In the genomic region with DNA sequence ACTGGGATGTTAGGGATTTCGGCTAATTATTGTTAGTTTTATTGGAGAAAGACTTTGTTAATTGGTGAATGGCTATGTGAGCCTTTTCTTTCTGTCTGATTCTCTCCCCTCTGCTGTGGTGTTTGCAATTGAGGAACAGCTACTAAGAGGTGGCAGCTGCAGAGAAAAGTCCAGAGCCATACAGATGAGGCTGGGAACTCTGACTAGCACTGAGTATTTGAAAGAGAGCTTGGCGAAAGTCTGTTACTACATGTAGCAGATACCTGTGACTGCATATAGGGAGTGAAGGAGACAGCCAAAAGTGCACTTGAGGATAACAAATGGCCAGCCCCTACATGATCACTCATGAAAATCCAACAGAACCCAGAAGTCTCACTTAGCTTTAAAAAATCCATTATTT, we compare ENCODE assay signal across 36 cellular contexts. TPM values are rescaled to one million over a fixed set of nuclear protein-coding genes. Genes with fewer than 3 reads are reported as not detected.
"Had no signal": no experiment of that assay in that cellular context is flagged by ENCODE, and none has a peak within 500 bp of the region (broad histone marks: within the 10 kb centered on the region; RNA-seq: fewer than 3 reads in every experiment).

No MANE protein-coding gene starts in this region.

- H3K27ac ChIP-seq: adrenal gland, body of pancreas, brain microvascular endothelial cell, breast epithelium, VCaP had no signal

- H3K4me3 ChIP-seq: adrenal gland, body of pancreas, breast epithelium had no signal

- H3K9me3 Mint-ChIP-seq: activated CD4-positive, alpha-beta memory T cell treated with anti-CD3 and anti-CD28 coated beads, Interleukin-2, amount 10 ng/mL, durations not matched to agents 7 days and 5 days; activated CD4-positive, alpha-beta T cell treated with anti-CD3 and anti-CD28 coated beads, Interleukin-2, amount 10 ng/mL, durations not matched to agents 7 days and 5 days; activated naive CD4-positive, alpha-beta T cell treated with anti-CD3 and anti-CD28 coated beads for 36 hours; activated naive CD4-positive, alpha-beta T cell treated with anti-CD3 and anti-CD28 coated beads, Interleukin-2, amount 50 U/mL, for 72 hours; activated naive CD8-positive, alpha-beta T cell treated with anti-CD3 and anti-CD28 coated beads for 36 hours; activated T-cell treated with anti-CD3 and anti-CD28 coated beads, Interleukin-2, amount 50 U/mL, for 24 hours; activated T-helper 2 cell treated with anti-CD3 and anti-CD28 coated beads, Interferon-gamma antibody, Interleukin-2, Interleukin-4, amounts not matched to agents 10 μg/mL and 5 μg/mL and 100 μg/mL, durations not matched to agents 14 hours and 24 hours and 36 hours; T-helper 1 cell treated with Interleukin-12 subunit alpha and Interleukin-12 subunit beta and Interleukin-4 antibody, amounts not matched to agents 30 μg/mL and 1 μg/mL, for 36 hours; T-helper 2 cell treated with Interferon-gamma antibody and Interleukin-4, amounts not matched to agents 5 μg/mL and 100 μg/mL, for 36 hours had no signal

- H3K9me3 ChIP-seq: adrenal gland, body of pancreas, breast epithelium had no signal

- H3K27ac Mint-ChIP-seq: activated CD4-positive, alpha-beta memory T cell treated with anti-CD3 and anti-CD28 coated beads, Interleukin-2, amount 10 ng/mL, durations not matched to agents 7 days and 5 days; activated CD4-positive, alpha-beta T cell treated with anti-CD3 and anti-CD28 coated beads for 36 hours; activated CD4-positive, alpha-beta T cell treated with anti-CD3 and anti-CD28 coated beads, Interleukin-2, amount 10 ng/mL, durations not matched to agents 7 days and 5 days; activated CD8-positive, alpha-beta memory T cell treated with anti-CD3 and anti-CD28 coated beads, Interleukin-2, amount 10 ng/mL, durations not matched to agents 7 days and 5 days; activated CD8-positive, alpha-beta T cell treated with anti-CD3 and anti-CD28 coated beads, Interleukin-2, amount 10 ng/mL, durations not matched to agents 7 days and 5 days; activated naive CD4-positive, alpha-beta T cell treated with anti-CD3 and anti-CD28 coated beads for 36 hours; activated naive CD4-positive, alpha-beta T cell treated with anti-CD3 and anti-CD28 coated beads, Interleukin-2, amount 50 U/mL, for 72 hours; activated naive CD8-positive, alpha-beta T cell treated with anti-CD3 and anti-CD28 coated beads for 36 hours; activated T-cell treated with anti-CD3 and anti-CD28 coated beads, Interleukin-2, amount 50 U/mL, for 24 hours; activated T-helper 2 cell treated with anti-CD3 and anti-CD28 coated beads, Interferon-gamma antibody, Interleukin-2, Interleukin-4, amounts not matched to agents 10 μg/mL and 5 μg/mL and 100 μg/mL, durations not matched to agents 14 hours and 24 hours and 36 hours; T-helper 1 cell treated with Interleukin-12 subunit alpha and Interleukin-12 subunit beta and Interleukin-4 antibody, amounts not matched to agents 30 μg/mL and 1 μg/mL, for 36 hours; T-helper 2 cell treated with Interferon-gamma antibody and Interleukin-4, amounts not matched to agents 5 μg/mL and 100 μg/mL, for 36 hours had no signal

- H3K4me1 Mint-ChIP-seq: activated CD4-positive, alpha-beta memory T cell treated with anti-CD3 and anti-CD28 coated beads, Interleukin-2, amount 10 ng/mL, durations not matched to agents 7 days and 5 days; activated CD4-positive, alpha-beta T cell treated with anti-CD3 and anti-CD28 coated beads for 36 hours; activated CD4-positive, alpha-beta T cell treated with anti-CD3 and anti-CD28 coated beads, Interleukin-2, amount 10 ng/mL, durations not matched to agents 7 days and 5 days; activated CD8-positive, alpha-beta memory T cell treated with anti-CD3 and anti-CD28 coated beads, Interleukin-2, amount 10 ng/mL, durations not matched to agents 7 days and 5 days; activated naive CD8-positive, alpha-beta T cell treated with anti-CD3 and anti-CD28 coated beads for 36 hours had no signal

- H3K4me3 Mint-ChIP-seq: activated CD4-positive, alpha-beta memory T cell treated with anti-CD3 and anti-CD28 coated beads, Interleukin-2, amount 10 ng/mL, durations not matched to agents 7 days and 5 days; activated CD4-positive, alpha-beta T cell treated with anti-CD3 and anti-CD28 coated beads for 36 hours; activated CD4-positive, alpha-beta T cell treated with anti-CD3 and anti-CD28 coated beads, Interleukin-2, amount 10 ng/mL, durations not matched to agents 7 days and 5 days; activated CD8-positive, alpha-beta memory T cell treated with anti-CD3 and anti-CD28 coated beads, Interleukin-2, amount 10 ng/mL, durations not matched to agents 7 days and 5 days; activated CD8-positive, alpha-beta T cell treated with anti-CD3 and anti-CD28 coated beads, Interleukin-2, amount 10 ng/mL, durations not matched to agents 7 days and 5 days; activated naive CD4-positive, alpha-beta T cell treated with anti-CD3 and anti-CD28 coated beads for 36 hours; activated naive CD8-positive, alpha-beta T cell treated with anti-CD3 and anti-CD28 coated beads for 36 hours; activated T-cell treated with anti-CD3 and anti-CD28 coated beads, Interleukin-2, amount 50 U/mL, for 24 hours; T-helper 1 cell treated with Interleukin-12 subunit alpha and Interleukin-12 subunit beta and Interleukin-4 antibody, amounts not matched to agents 30 μg/mL and 1 μg/mL, for 36 hours; T-helper 2 cell treated with Interferon-gamma antibody and Interleukin-4, amounts not matched to agents 5 μg/mL and 100 μg/mL, for 36 hours had no signal

- H3K4me1 ChIP-seq: adrenal gland, body of pancreas, breast epithelium had no signal

- H3K36me3 Mint-ChIP-seq: activated CD8-positive, alpha-beta memory T cell treated with anti-CD3 and anti-CD28 coated beads, Interleukin-2, amount 10 ng/mL, durations not matched to agents 7 days and 5 days; activated naive CD4-positive, alpha-beta T cell treated with anti-CD3 and anti-CD28 coated beads, Interleukin-2, amount 50 U/mL, for 72 hours; activated naive CD8-positive, alpha-beta T cell treated with anti-CD3 and anti-CD28 coated beads for 36 hours had no signal

- H3K27me3 ChIP-seq: adrenal gland, body of pancreas, breast epithelium had no signal

- H3K36me3 ChIP-seq: adrenal gland, brain microvascular endothelial cell, breast epithelium had no signal

- DNase-seq: activated CD4-positive, alpha-beta memory T cell treated with anti-CD3 and anti-CD28 coated beads, Interleukin-2, amount 10 ng/mL, durations not matched to agents 7 days and 5 days; activated CD4-positive, alpha-beta T cell treated with anti-CD3 and anti-CD28 coated beads for 1 hour; activated CD4-positive, alpha-beta T cell treated with anti-CD3 and anti-CD28 coated beads for 36 hours; activated CD4-positive, alpha-beta T cell treated with anti-CD3 and anti-CD28 coated beads for 48 hours; activated CD4-positive, alpha-beta T cell treated with anti-CD3 and anti-CD28 coated beads, Interleukin-2, amount 10 ng/mL, durations not matched to agents 7 days and 5 days; activated CD4-positive, alpha-beta T cell treated with anti-CD3 and anti-CD28 coated beads, Interleukin-2, amount 50 U/mL, for 48 hours; activated CD4-positive, CD25-positive, alpha-beta regulatory T cell; activated CD8-positive, alpha-beta memory T cell treated with anti-CD3 and anti-CD28 coated beads for 24 hours; activated CD8-positive, alpha-beta memory T cell treated with anti-CD3 and anti-CD28 coated beads, Interleukin-2, amount 10 ng/mL, durations not matched to agents 7 days and 5 days; activated CD8-positive, alpha-beta memory T cell treated with anti-CD3 and anti-CD28 coated beads, Interleukin-2, amount 50 U/mL, for 48 hours; activated CD8-positive, alpha-beta T cell treated with anti-CD3 and anti-CD28 coated beads, Interleukin-2, amount 10 ng/mL, durations not matched to agents 7 days and 5 days; activated effector memory CD4-positive, alpha-beta T cell treated with Interleukin-2 at 50 U/mL for 16 hours; activated gamma-delta T cell; activated naive CD4-positive, alpha-beta T cell treated with anti-CD3 and anti-CD28 coated beads for 36 hours; activated naive CD4-positive, alpha-beta T cell treated with anti-CD3 and anti-CD28 coated beads, Interleukin-2, amount 50 U/mL, for 16 hours; activated naive CD8-positive, alpha-beta T cell treated with anti-CD3 and anti-CD28 coated beads for 36 hours; activated T-cell treated with anti-CD3 and anti-CD28 coated beads, Interleukin-2, amount 50 U/mL, for 24 hours; activated T-cell treated with anti-CD3 and anti-CD28 coated beads, Interleukin-2, amount 50 U/mL, for 48 hours; adrenal gland; amniotic stem cell; aorta; body of pancreas; brain microvascular endothelial cell; central memory CD4-positive, alpha-beta T cell; T-helper 1 cell; T-helper 2 cell; T-helper 9 cell had no signal

- ATAC-seq: activated CD4-positive, alpha-beta T cell treated with anti-CD3 and anti-CD28 coated beads for 36 hours; activated CD4-positive, CD25-positive, alpha-beta regulatory T cell treated with anti-CD3 and anti-CD28 coated beads, Interleukin-2, amount 50 U/mL, for 24 hours; activated CD8-positive, alpha-beta memory T cell treated with anti-CD3 and anti-CD28 coated beads, Interleukin-2, amount 10 ng/mL, durations not matched to agents 7 days and 5 days; activated CD8-positive, alpha-beta T cell treated with anti-CD3 and anti-CD28 coated beads, Interleukin-2, amount 10 ng/mL, durations not matched to agents 7 days and 5 days; activated naive CD4-positive, alpha-beta T cell treated with anti-CD3 and anti-CD28 coated beads, Interleukin-2, amount 50 U/mL, for 72 hours; body of pancreas had no signal

RNA-seq across cellular contexts. Expression of a gene that starts 44.3 kb away (rescaled TPM):
- total RNA-seq: activated CD4-positive, alpha-beta memory T cell treated with anti-CD3 and anti-CD28 coated beads, Interleukin-2, amount 10 ng/mL, durations not matched to agents 7 days and 5 days; activated CD4-positive, alpha-beta T cell treated with anti-CD3 and anti-CD28 coated beads for 36 hours; activated CD4-positive, alpha-beta T cell treated with anti-CD3 and anti-CD28 coated beads, Interleukin-2, amount 10 ng/mL, durations not matched to agents 7 days and 5 days; activated CD8-positive, alpha-beta memory T cell treated with anti-CD3 and anti-CD28 coated beads, Interleukin-2, amount 10 ng/mL, durations not matched to agents 7 days and 5 days; activated CD8-positive, alpha-beta T cell treated with anti-CD3 and anti-CD28 coated beads, Interleukin-2, amount 10 ng/mL, durations not matched to agents 7 days and 5 days; activated naive CD4-positive, alpha-beta T cell treated with anti-CD3 and anti-CD28 coated beads for 36 hours; activated naive CD4-positive, alpha-beta T cell treated with anti-CD3 and anti-CD28 coated beads, Interleukin-2, amount 50 U/mL, for 72 hours; activated naive CD8-positive, alpha-beta T cell treated with anti-CD3 and anti-CD28 coated beads for 36 hours; activated T-helper 2 cell treated with anti-CD3 and anti-CD28 coated beads, Interferon-gamma antibody, Interleukin-2, Interleukin-4, amounts not matched to agents 10 μg/mL and 5 μg/mL and 100 μg/mL, durations not matched to agents 14 hours and 24 hours and 36 hours; adrenal gland; astrocyte; body of pancreas; breast epithelium; cerebellum had no signal
